Comparison of ENCODE assay signal across 19 cellular contexts in the genomic region with DNA sequence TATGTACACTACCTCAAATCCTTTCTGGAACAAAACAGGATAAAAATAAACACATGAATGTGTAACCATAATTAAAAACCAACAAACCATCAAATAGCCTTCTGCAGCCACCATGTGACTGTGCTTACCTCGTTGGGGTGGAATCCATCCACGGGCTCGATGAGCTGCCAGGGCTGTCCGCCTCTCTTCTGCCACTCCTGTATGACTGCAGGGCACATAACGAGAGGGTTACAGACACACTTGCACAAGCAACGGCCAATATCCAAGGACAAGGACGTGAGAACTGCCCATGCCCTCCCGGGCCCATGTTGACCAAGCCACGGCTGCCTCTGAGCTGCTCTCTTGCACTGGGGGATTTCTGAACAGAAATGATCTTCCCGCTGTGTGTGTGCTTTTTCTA.
"Had no signal": no experiment of that assay in that cellular context is flagged by ENCODE, and none has a peak within 500 bp of the region (broad histone marks: within the 10 kb centered on the region; RNA-seq: fewer than 3 reads in every experiment).

No MANE protein-coding gene starts in this region.

- H3K4me1 ChIP-seq: gastroesophageal sphincter, lower lobe of right lung, right atrium auricular region, testis, transverse colon had no signal

- H3K36me3 ChIP-seq: gastroesophageal sphincter, lower lobe of right lung, right atrium auricular region, transverse colon had no signal

- H3K9me3 ChIP-seq: gastroesophageal sphincter, lower lobe of right lung, right atrium auricular region, spleen, testis, transverse colon had no signal

- H3K27me3 Mint-ChIP-seq: activated CD4-positive, alpha-beta memory T cell treated with anti-CD3 and anti-CD28 coated beads, Interleukin-2, amount 10 ng/mL, durations not matched to agents 7 days and 5 days; activated naive CD4-positive, alpha-beta T cell treated with anti-CD3 and anti-CD28 coated beads, Interleukin-2, amount 50 U/mL, for 24 hours; activated naive CD8-positive, alpha-beta T cell treated with anti-CD3 and anti-CD28 coated beads, Interleukin-2, amount 50 U/mL, for 24 hours had no signal

- H2AFZ ChIP-seq: hepatocyte had no signal

- H3K4me1 Mint-ChIP-seq: neural crest cell had no signal

- H3K4me3 ChIP-seq: gastroesophageal sphincter, hepatocyte, lower lobe of right lung, right atrium auricular region, spleen, testis, transverse colon had no signal

- H3K27ac Mint-ChIP-seq: activated CD4-positive, alpha-beta memory T cell treated with anti-CD3 and anti-CD28 coated beads, Interleukin-2, amount 10 ng/mL, durations not matched to agents 7 days and 5 days; activated CD4-positive, alpha-beta T cell treated with anti-CD3 and anti-CD28 coated beads, Interleukin-2, amount 10 ng/mL, durations not matched to agents 24 days and 14 days; activated naive CD4-positive, alpha-beta T cell treated with anti-CD3 and anti-CD28 coated beads, Interleukin-2, amount 50 U/mL, for 24 hours; activated naive CD8-positive, alpha-beta T cell treated with anti-CD3 and anti-CD28 coated beads, Interleukin-2, amount 50 U/mL, for 24 hours; activated T-helper 17 cell treated with anti-CD3 and anti-CD28 coated beads, Interleukin-2, amount 50 U/mL, for 72 hours had no signal

- ATAC-seq: activated naive CD8-positive, alpha-beta T cell treated with anti-CD3 and anti-CD28 coated beads, Interleukin-2, amount 50 U/mL, for 24 hours; activated T-cell treated with anti-CD3 and anti-CD28 coated beads, Interleukin-2, amount 50 U/mL, for 4 hours; activated T-helper 17 cell treated with anti-CD3 and anti-CD28 coated beads, Interleukin-2, amount 50 U/mL, for 72 hours; gastroesophageal sphincter; lower lobe of right lung; stimulated activated naive CD8-positive, alpha-beta T cell treated with anti-CD3 and anti-CD28 coated beads, Interleukin-15, Interleukin-2, amounts not matched to agents 100 U/mL and 50 U/mL, for 24 hours had no signal

- H3K9me3 Mint-ChIP-seq: activated CD4-positive, alpha-beta memory T cell treated with anti-CD3 and anti-CD28 coated beads, Interleukin-2, amount 10 ng/mL, durations not matched to agents 7 days and 5 days; activated CD4-positive, alpha-beta T cell treated with anti-CD3 and anti-CD28 coated beads, Interleukin-2, amount 10 ng/mL, durations not matched to agents 24 days and 14 days; activated naive CD4-positive, alpha-beta T cell treated with anti-CD3 and anti-CD28 coated beads, Interleukin-2, amount 50 U/mL, for 24 hours; activated naive CD8-positive, alpha-beta T cell treated with anti-CD3 and anti-CD28 coated beads, Interleukin-2, amount 50 U/mL, for 24 hours; activated T-cell treated with anti-CD3 and anti-CD28 coated beads, Interleukin-2, amount 50 U/mL, for 4 hours; activated T-helper 17 cell treated with anti-CD3 and anti-CD28 coated beads, Interleukin-2, amount 50 U/mL, for 72 hours; neural crest cell had no signal

- DNase-seq: activated CD4-positive, alpha-beta memory T cell treated with anti-CD3 and anti-CD28 coated beads, Interleukin-2, amount 10 ng/mL, durations not matched to agents 7 days and 5 days; activated CD4-positive, alpha-beta T cell treated with anti-CD3 and anti-CD28 coated beads, Interleukin-2, amount 10 ng/mL, durations not matched to agents 24 days and 14 days; activated CD4-positive, CD25-positive, alpha-beta regulatory T cell treated with anti-CD3 and anti-CD28 coated beads, Interleukin-2, amount 50 U/mL, for 72 hours; activated naive CD8-positive, alpha-beta T cell treated with anti-CD3 and anti-CD28 coated beads, Interleukin-2, amount 50 U/mL, for 24 hours; activated T-cell treated with anti-CD3 and anti-CD28 coated beads, Interleukin-2, amount 50 U/mL, for 4 hours; lower lobe of right lung; mesendoderm; occipital lobe; spleen; stimulated activated naive CD8-positive, alpha-beta T cell treated with anti-CD3 and anti-CD28 coated beads, Interleukin-15, Interleukin-2, amounts not matched to agents 100 U/mL and 50 U/mL, for 24 hours; T-helper 2 cell; testis; transverse colon had no signal

- H3K79me2 ChIP-seq: hepatocyte had no signal

- H3K27me3 ChIP-seq: gastroesophageal sphincter, hepatocyte, right atrium auricular region, spleen, testis, transverse colon had no signal

- H3K36me3 Mint-ChIP-seq: activated naive CD4-positive, alpha-beta T cell treated with anti-CD3 and anti-CD28 coated beads, Interleukin-2, amount 50 U/mL, for 24 hours had no signal

- H3K4me2 ChIP-seq: hepatocyte had no signal

- H3K4me3 Mint-ChIP-seq: activated CD4-positive, alpha-beta memory T cell treated with anti-CD3 and anti-CD28 coated beads, Interleukin-2, amount 10 ng/mL, durations not matched to agents 7 days and 5 days; activated CD4-positive, alpha-beta T cell treated with anti-CD3 and anti-CD28 coated beads, Interleukin-2, amount 10 ng/mL, durations not matched to agents 24 days and 14 days; activated naive CD4-positive, alpha-beta T cell treated with anti-CD3 and anti-CD28 coated beads, Interleukin-2, amount 50 U/mL, for 24 hours; activated naive CD8-positive, alpha-beta T cell treated with anti-CD3 and anti-CD28 coated beads, Interleukin-2, amount 50 U/mL, for 24 hours; activated T-cell treated with anti-CD3 and anti-CD28 coated beads, Interleukin-2, amount 50 U/mL, for 4 hours; activated T-helper 17 cell treated with anti-CD3 and anti-CD28 coated beads, Interleukin-2, amount 50 U/mL, for 72 hours; neural crest cell had no signal

- H3K27ac ChIP-seq: gastroesophageal sphincter, hepatocyte, lower lobe of right lung, right atrium auricular region, spleen, testis, transverse colon had no signal
